ENCODE assay signal across 19 cellular contexts in the genomic region with DNA sequence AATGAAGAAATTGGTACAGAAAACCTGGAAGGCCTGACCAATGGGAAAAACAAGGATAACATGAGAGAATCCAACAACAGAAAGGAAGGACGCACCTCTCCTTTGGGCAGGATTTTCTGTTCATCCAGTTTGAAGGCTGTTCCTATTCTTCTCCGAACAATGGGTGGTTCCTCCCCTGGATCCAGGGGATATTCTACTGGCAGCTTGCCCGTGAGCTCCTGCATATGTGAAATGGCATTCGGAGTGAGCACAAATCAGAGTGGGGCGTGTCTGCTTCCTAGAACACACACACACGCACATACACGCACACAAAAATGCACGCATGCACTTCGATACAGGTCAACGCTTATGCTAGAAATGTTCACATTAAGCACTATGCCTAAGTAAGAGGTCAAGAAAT.
A peak's percentile ranks its signal among the peaks of the same experiment; 100 is the strongest.
DNase-seq lines count a peak whose midpoint lies in the region; ATAC-seq and TF ChIP-seq lines count a peak whose summit lies in the region.
"Had no signal": no experiment of that assay in that cellular context is flagged by ENCODE, and none has a peak within 500 bp of the region (broad histone marks: within the 10 kb centered on the region; RNA-seq: fewer than 3 reads in every experiment).

No MANE protein-coding gene starts in this region.

- ATAC-seq in Right ventricle myocardium superior (ENCODE audit: poor library complexity): no peak
- ATAC-seq: PC-3 had no signal

- H3K36me3 ChIP-seq in left ventricle myocardium inferior (peaks cover 80% of the 10 kb centered on the region), endodermal cell (ENCODE audit: control insufficient read depth, insufficient read depth, low read length) (peaks cover 26% of the 10 kb centered on the region), spleen (peaks cover 0 to 98% (median 25%) of the 10 kb centered on the region in 6 donors)
- H3K36me3 ChIP-seq: BE2C had no signal

- intact Hi-C loops in left ventricle myocardium inferior (cut with micrococcal nuclease) (loop anchor here (5.0 kb wide), 1 partner anchor 47 kb away; no protein-coding TSS in a partner anchor), Right ventricle myocardium superior (cut with DNase I) (loop anchor here (5.0 kb wide), 1 partner anchor 42 kb away; no protein-coding TSS in a partner anchor), spleen (cut with DNase I; ENCODE audit: low total_unique reads) (no loop called here)

- H3K9me3 ChIP-seq in left ventricle myocardium inferior (replicated peaks): no peaks in the 10 kb centered on the region
- H3K9me3 ChIP-seq in endodermal cell (ENCODE audit: control insufficient read depth, low read length): no peaks in the 10 kb centered on the region
- H3K9me3 ChIP-seq in spleen: no peaks in the 10 kb centered on the region
- H3K9me3 ChIP-seq: BE2C, SJSA1 had no signal

- no peak overlapping the region for H3K4me3 Mint-ChIP-seq in endodermal cell
- H3K4me3 Mint-ChIP-seq: CD4-positive, CD25-positive, alpha-beta regulatory T cell had no signal

- H3K27me3 ChIP-seq in left ventricle myocardium inferior (ENCODE audit: low read depth): no peaks in the 10 kb centered on the region
- H3K27me3 ChIP-seq in endodermal cell (ENCODE audit: control insufficient read depth, insufficient read depth, low read length, poor library complexity, severe bottlenecking): no peaks in the 10 kb centered on the region
- no peaks in the 10 kb centered on the region for H3K27me3 ChIP-seq in spleen (replicated peaks in 1 of 7)
- H3K27me3 ChIP-seq: BE2C, SJSA1 had no signal

- DNase-seq in left ventricle myocardium inferior (no peak), Right ventricle myocardium superior (no peak), endodermal cell (no peak), mucosa of gallbladder (ENCODE audit: low spot score) (peak; percentile 32), spleen (peak; percentile 12), MV-4-11 (lab: John Stamatoyannopoulos, UW) (no peak), NOMO-1 treated with DMSO at 0.1 percent for 48 hours (lab: John Stamatoyannopoulos, UW; ENCODE audit: unreplicated experiment) (no peak)
- DNase-seq in activated CD8-positive, alpha-beta memory T cell treated with anti-CD3 and anti-CD28 coated beads, Interleukin-2, amount 50 U/mL, for 48 hours: no peak
- DNase-seq: BE2C; CD4-positive, CD25-positive, alpha-beta regulatory T cell; COR-L47; GDM1; KG1; NCI-H1694 treated with DMSO at 0.1 percent for 48 hours; NCI-H510A treated with DMSO at 0.1 percent for 48 hours; NCI-H774; PC-3 had no signal

- H3K4me3 ChIP-seq in left ventricle myocardium inferior (no peak overlapping the region), endodermal cell (ENCODE audit: low read length) (no peak overlapping the region), spleen (no peak overlapping the region)
- H3K4me3 ChIP-seq: SJSA1 had no signal

- H3K4me1 ChIP-seq in left ventricle myocardium inferior: peaks cover 22% of the 10 kb centered on the region
- peaks cover 14% of the 10 kb centered on the region for H3K4me1 ChIP-seq in endodermal cell (ENCODE audit: control insufficient read depth, insufficient read depth, low read length)
- H3K4me1 ChIP-seq in spleen: no peaks in the 10 kb centered on the region
- H3K4me1 ChIP-seq: BE2C, SJSA1 had no signal

- H3K27me3 Mint-ChIP-seq in endodermal cell (ENCODE audit: insufficient read depth): no peaks in the 10 kb centered on the region
- H3K27me3 Mint-ChIP-seq: CD4-positive, CD25-positive, alpha-beta regulatory T cell had no signal

- H3K4me1 Mint-ChIP-seq in endodermal cell: peaks cover 37% of the 10 kb centered on the region
- H3K4me1 Mint-ChIP-seq: CD4-positive, CD25-positive, alpha-beta regulatory T cell had no signal

- H3K9me3 Mint-ChIP-seq in endodermal cell: no peaks in the 10 kb centered on the region
- H3K9me3 Mint-ChIP-seq: CD4-positive, CD25-positive, alpha-beta regulatory T cell had no signal

- no peak overlapping the region for H3K9ac ChIP-seq in endodermal cell (ENCODE audit: extremely low read depth, low read length, poor library complexity, severe bottlenecking)

- no peak for TF ChIP-seq POLR2A in spleen (IDR thresholded peaks at IDR 0.05)

- H3K36me3 Mint-ChIP-seq in endodermal cell (ENCODE audit: low read depth): peaks cover 43% of the 10 kb centered on the region

- peak overlapping the region; percentile 26 for H3K27ac Mint-ChIP-seq in endodermal cell
- H3K27ac Mint-ChIP-seq: CD4-positive, CD25-positive, alpha-beta regulatory T cell had no signal

- H3K27ac ChIP-seq in left ventricle myocardium inferior (replicated peaks) (peak overlapping the region; percentile 34), endodermal cell (ENCODE audit: low read depth, low read length) (no peak overlapping the region), spleen (no peak overlapping the region)
- H3K27ac ChIP-seq: RWPE1, SJSA1 had no signal

- 93% methylated on average over 9 to 10 of the region's 10 CpGs for WGBS in endodermal cell (ENCODE audit: insufficient coverage in 1 of 2, insufficient read length in 1 of 2), 2 experiments
- 78 to 85% (median 79%) methylated on average over 10 of the region's 10 CpGs for WGBS in spleen, 5 donors

- no peak for TF ChIP-seq CTCF in left ventricle myocardium inferior (IDR thresholded peaks at IDR 0.05; ENCODE audit: borderline replicate concordance)
- TF ChIP-seq CTCF in endodermal cell (conservative IDR thresholded peaks at IDR 0.05): no peak
- no peak for TF ChIP-seq CTCF in spleen (IDR thresholded peaks at IDR 0.05 in 8 of 11, conservative IDR thresholded peaks at IDR 0.05 in 3 of 11)

Comparison
In these comparisons a context has a peak if more than half of its experiments do, and no peak if none do; other contexts are left out.
1. DNase-seq: peak in mucosa of gallbladder (single experiment) and spleen (single experiment); none in left ventricle myocardium inferior (single experiment), Right ventricle myocardium superior (single experiment), endodermal cell (single experiment), MV-4-11 (single experiment), NOMO-1 treated with DMSO at 0.1 percent for 48 hours (single experiment) and activated CD8-positive, alpha-beta memory T cell treated with anti-CD3 and anti-CD28 coated beads, Interleukin-2, amount 50 U/mL, for 48 hours (single experiment).